ENCODE assay signal across 1 cellular context in the genomic region with DNA sequence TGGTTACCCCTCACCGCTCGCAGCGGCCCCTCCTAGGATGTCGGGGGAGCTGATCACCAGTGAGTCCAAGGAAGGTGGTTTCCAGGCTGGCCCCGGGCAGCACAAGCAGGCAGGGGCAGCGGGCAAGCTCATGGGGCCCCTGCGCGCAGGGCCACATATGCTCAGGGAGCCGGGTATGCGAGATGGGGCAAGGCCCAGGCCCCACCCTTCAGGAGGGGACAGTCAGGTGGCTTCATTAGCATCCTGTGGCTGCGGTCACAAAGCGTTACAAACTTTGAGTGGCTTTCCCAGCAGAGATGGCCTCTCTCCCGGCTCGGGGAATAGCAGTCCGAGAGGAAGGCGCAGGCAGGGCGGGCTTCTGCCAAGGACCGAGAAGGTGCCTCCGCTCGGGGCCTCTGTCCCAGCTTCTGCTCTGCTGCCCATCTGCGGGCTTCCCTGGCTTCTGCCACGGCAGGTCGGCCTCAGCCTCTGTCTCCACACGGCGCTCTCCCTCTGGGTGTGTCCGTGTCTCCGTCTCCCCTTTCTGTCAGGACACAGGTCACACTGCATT.
A peak's percentile ranks its signal among the peaks of the same experiment; 100 is the strongest.
TF ChIP-seq lines count a peak whose summit lies in the region.

No MANE protein-coding gene starts in this region.

TF ChIP-seq in HepG2, 621 proteins besides CTCF, POLR2A, EP300 and RAD21:
- 0 out of 2 replicates have a peak, but pooled peaks have one; percentile 33 for TF ChIP-seq RBFOX2 (IDR thresholded peaks at IDR 0.05; ENCODE audit: low read depth, low read length)
- TF ChIP-seq, protein P1, sequence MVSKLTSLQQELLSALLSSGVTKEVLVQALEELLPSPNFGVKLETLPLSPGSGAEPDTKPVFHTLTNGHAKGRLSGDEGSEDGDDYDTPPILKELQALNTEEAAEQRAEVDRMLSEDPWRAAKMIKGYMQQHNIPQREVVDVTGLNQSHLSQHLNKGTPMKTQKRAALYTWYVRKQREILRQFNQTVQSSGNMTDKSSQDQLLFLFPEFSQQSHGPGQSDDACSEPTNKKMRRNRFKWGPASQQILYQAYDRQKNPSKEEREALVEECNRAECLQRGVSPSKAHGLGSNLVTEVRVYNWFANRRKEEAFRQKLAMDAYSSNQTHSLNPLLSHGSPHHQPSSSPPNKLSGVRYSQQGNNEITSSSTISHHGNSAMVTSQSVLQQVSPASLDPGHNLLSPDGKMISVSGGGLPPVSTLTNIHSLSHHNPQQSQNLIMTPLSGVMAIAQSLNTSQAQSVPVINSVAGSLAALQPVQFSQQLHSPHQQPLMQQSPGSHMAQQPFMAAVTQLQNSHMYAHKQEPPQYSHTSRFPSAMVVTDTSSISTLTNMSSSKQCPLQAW (CRISPR knock-in tag; IDR thresholded peaks at IDR 0.05) = no peak
